Comparison of ENCODE assay signal across 32 cellular contexts in the genomic region with DNA sequence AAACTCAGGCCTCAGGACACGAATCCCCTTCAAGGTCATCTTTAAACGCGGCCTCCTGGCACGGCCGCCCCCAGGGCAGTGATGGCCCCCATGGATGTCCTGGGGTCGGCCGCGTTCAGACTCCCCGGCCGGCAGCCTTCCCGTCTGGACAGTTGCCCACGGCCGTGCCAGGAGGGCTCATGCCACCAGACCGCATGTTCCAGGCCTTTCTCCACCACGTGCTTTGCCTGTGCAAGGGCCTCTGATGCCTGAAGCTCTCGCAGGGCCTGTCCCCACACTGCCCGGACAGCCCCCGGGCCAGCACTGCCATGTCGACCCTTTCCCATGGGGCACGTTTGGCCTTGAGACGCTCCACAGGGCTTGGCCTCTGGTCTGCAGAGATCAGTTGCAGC.
"Had no signal": no experiment of that assay in that cellular context is flagged by ENCODE, and none has a peak within 500 bp of the region (broad histone marks: within the 10 kb centered on the region; RNA-seq: fewer than 3 reads in every experiment).

No MANE protein-coding gene starts in this region.

- ATAC-seq: activated CD4-positive, alpha-beta T cell treated with anti-CD3 and anti-CD28 coated beads for 36 hours; activated CD8-positive, alpha-beta memory T cell treated with anti-CD3 and anti-CD28 coated beads, Interleukin-2, amount 10 ng/mL, durations not matched to agents 7 days and 5 days; activated CD8-positive, alpha-beta T cell treated with anti-CD3 and anti-CD28 coated beads, Interleukin-2, amount 10 ng/mL, durations not matched to agents 7 days and 5 days; activated naive CD8-positive, alpha-beta T cell treated with anti-CD3 and anti-CD28 coated beads, Interleukin-2, amount 50 U/mL, for 24 hours; body of pancreas; gastroesophageal sphincter had no signal

- FAIRE-seq: endometrium, endothelial cell of umbilical vein had no signal

- H3K4me1 Mint-ChIP-seq: activated CD4-positive, alpha-beta T cell treated with anti-CD3 and anti-CD28 coated beads, Interleukin-2, amount 10 ng/mL, durations not matched to agents 24 days and 14 days; activated CD8-positive, alpha-beta memory T cell treated with anti-CD3 and anti-CD28 coated beads, Interleukin-2, amount 10 ng/mL, durations not matched to agents 7 days and 5 days had no signal

- DNase-seq: activated CD4-positive, alpha-beta memory T cell treated with anti-CD3 and anti-CD28 coated beads for 36 hours; activated CD4-positive, alpha-beta T cell treated with anti-CD3 and anti-CD28 coated beads for 36 hours; activated CD4-positive, alpha-beta T cell treated with anti-CD3 and anti-CD28 coated beads, Interleukin-2, amount 10 ng/mL, durations not matched to agents 24 days and 14 days; activated CD4-positive, CD25-positive, alpha-beta regulatory T cell; activated CD4-positive, CD25-positive, alpha-beta regulatory T cell treated with anti-CD3 and anti-CD28 coated beads, Interleukin-2, amount 50 U/mL, for 72 hours; activated CD8-positive, alpha-beta memory T cell treated with anti-CD3 and anti-CD28 coated beads, Interleukin-2, amount 10 ng/mL, durations not matched to agents 7 days and 5 days; activated CD8-positive, alpha-beta memory T cell treated with anti-CD3 and anti-CD28 coated beads, Interleukin-2, amount 50 U/mL, for 4 hours; activated CD8-positive, alpha-beta T cell treated with anti-CD3 and anti-CD28 coated beads, Interleukin-2, amount 10 ng/mL, durations not matched to agents 7 days and 5 days; activated effector memory CD4-positive, alpha-beta T cell treated with anti-CD3 and anti-CD28 coated beads, Interleukin-2, amount 50 U/mL, for 16 hours; activated naive CD4-positive, alpha-beta T cell treated with anti-CD3 and anti-CD28 coated beads for 36 hours; activated naive CD8-positive, alpha-beta T cell treated with anti-CD3 and anti-CD28 coated beads for 36 hours; activated naive CD8-positive, alpha-beta T cell treated with anti-CD3 and anti-CD28 coated beads, Interleukin-2, amount 50 U/mL, for 24 hours; activated T-cell treated with anti-CD3 and anti-CD28 coated beads, Interleukin-2, amount 50 U/mL, for 1 hour; activated T-cell treated with anti-CD3 and anti-CD28 coated beads, Interleukin-2, amount 50 U/mL, for 48 hours; amygdala; aorta; body of pancreas; central memory CD4-positive, alpha-beta T cell; cerebellar nuclear complex; colonic mucosa; effector CD8-positive, alpha-beta T cell; esophagus squamous epithelium; foreskin melanocyte; T-helper 2 cell had no signal

- H3K4me1 ChIP-seq: adrenal gland, body of pancreas, colonic mucosa had no signal

- H3K4me3 Mint-ChIP-seq: activated CD4-positive, alpha-beta memory T cell treated with anti-CD3 and anti-CD28 coated beads for 36 hours; activated CD4-positive, alpha-beta T cell treated with anti-CD3 and anti-CD28 coated beads for 36 hours; activated CD4-positive, alpha-beta T cell treated with anti-CD3 and anti-CD28 coated beads, Interleukin-2, amount 10 ng/mL, durations not matched to agents 24 days and 14 days; activated CD8-positive, alpha-beta memory T cell treated with anti-CD3 and anti-CD28 coated beads, Interleukin-2, amount 10 ng/mL, durations not matched to agents 7 days and 5 days; activated CD8-positive, alpha-beta T cell treated with anti-CD3 and anti-CD28 coated beads, Interleukin-2, amount 10 ng/mL, durations not matched to agents 7 days and 5 days; activated naive CD4-positive, alpha-beta T cell treated with anti-CD3 and anti-CD28 coated beads for 36 hours; activated naive CD4-positive, alpha-beta T cell treated with anti-CD3 and anti-CD28 coated beads, Interleukin-2, amount 50 U/mL, for 24 hours; activated naive CD8-positive, alpha-beta T cell treated with anti-CD3 and anti-CD28 coated beads for 36 hours; activated naive CD8-positive, alpha-beta T cell treated with anti-CD3 and anti-CD28 coated beads, Interleukin-2, amount 50 U/mL, for 24 hours; activated T-helper 1 cell treated with anti-CD3 and anti-CD28 coated beads, Interleukin-12 subunit alpha, Interleukin-12 subunit beta, Interleukin-2, Interleukin-4 antibody, amounts not matched to agents 30 ng/mL and 10 ng/mL and 1 ng/mL, durations not matched to agents 14 hours and 24 hours and 36 hours had no signal

- H3K9me3 ChIP-seq: adrenal gland, body of pancreas, colonic mucosa, esophagus squamous epithelium, gastroesophageal sphincter had no signal

- H3K4me3 ChIP-seq: adrenal gland, body of pancreas, colonic mucosa, esophagus squamous epithelium, gastroesophageal sphincter had no signal

- H3K27ac Mint-ChIP-seq: activated CD4-positive, alpha-beta memory T cell treated with anti-CD3 and anti-CD28 coated beads for 36 hours; activated CD4-positive, alpha-beta T cell treated with anti-CD3 and anti-CD28 coated beads for 36 hours; activated CD4-positive, alpha-beta T cell treated with anti-CD3 and anti-CD28 coated beads, Interleukin-2, amount 10 ng/mL, durations not matched to agents 24 days and 14 days; activated CD8-positive, alpha-beta memory T cell treated with anti-CD3 and anti-CD28 coated beads, Interleukin-2, amount 10 ng/mL, durations not matched to agents 7 days and 5 days; activated CD8-positive, alpha-beta T cell treated with anti-CD3 and anti-CD28 coated beads, Interleukin-2, amount 10 ng/mL, durations not matched to agents 7 days and 5 days; activated naive CD4-positive, alpha-beta T cell treated with anti-CD3 and anti-CD28 coated beads for 36 hours; activated naive CD4-positive, alpha-beta T cell treated with anti-CD3 and anti-CD28 coated beads, Interleukin-2, amount 50 U/mL, for 24 hours; activated naive CD8-positive, alpha-beta T cell treated with anti-CD3 and anti-CD28 coated beads for 36 hours; activated naive CD8-positive, alpha-beta T cell treated with anti-CD3 and anti-CD28 coated beads, Interleukin-2, amount 50 U/mL, for 24 hours; activated T-helper 1 cell treated with anti-CD3 and anti-CD28 coated beads, Interleukin-12 subunit alpha, Interleukin-12 subunit beta, Interleukin-2, Interleukin-4 antibody, amounts not matched to agents 30 ng/mL and 10 ng/mL and 1 ng/mL, durations not matched to agents 14 hours and 24 hours and 36 hours; activated T-helper 2 cell treated with anti-CD3 and anti-CD28 coated beads, Interferon-gamma antibody, Interleukin-2, Interleukin-4, amounts not matched to agents 10 μg/mL and 5 μg/mL and 100 μg/mL, durations not matched to agents 14 hours and 24 hours and 36 hours had no signal

- H3K27me3 Mint-ChIP-seq: activated CD4-positive, alpha-beta T cell treated with anti-CD3 and anti-CD28 coated beads, Interleukin-2, amount 10 ng/mL, durations not matched to agents 24 days and 14 days; activated CD8-positive, alpha-beta memory T cell treated with anti-CD3 and anti-CD28 coated beads, Interleukin-2, amount 10 ng/mL, durations not matched to agents 7 days and 5 days; activated naive CD4-positive, alpha-beta T cell treated with anti-CD3 and anti-CD28 coated beads, Interleukin-2, amount 50 U/mL, for 24 hours had no signal

- H3K27ac ChIP-seq: adrenal gland, body of pancreas, colonic mucosa, epithelial cell of prostate, esophagus squamous epithelium, gastroesophageal sphincter had no signal

- H3K36me3 Mint-ChIP-seq: activated CD4-positive, alpha-beta memory T cell treated with anti-CD3 and anti-CD28 coated beads for 36 hours; activated CD8-positive, alpha-beta memory T cell treated with anti-CD3 and anti-CD28 coated beads, Interleukin-2, amount 10 ng/mL, durations not matched to agents 7 days and 5 days; activated naive CD4-positive, alpha-beta T cell treated with anti-CD3 and anti-CD28 coated beads, Interleukin-2, amount 50 U/mL, for 24 hours; activated naive CD8-positive, alpha-beta T cell treated with anti-CD3 and anti-CD28 coated beads for 36 hours had no signal

- H3K36me3 ChIP-seq: adrenal gland, colonic mucosa, esophagus squamous epithelium, gastroesophageal sphincter had no signal

- H3K9me3 Mint-ChIP-seq: activated CD4-positive, alpha-beta memory T cell treated with anti-CD3 and anti-CD28 coated beads for 36 hours; activated CD4-positive, alpha-beta T cell treated with anti-CD3 and anti-CD28 coated beads, Interleukin-2, amount 10 ng/mL, durations not matched to agents 24 days and 14 days; activated naive CD4-positive, alpha-beta T cell treated with anti-CD3 and anti-CD28 coated beads for 36 hours; activated naive CD4-positive, alpha-beta T cell treated with anti-CD3 and anti-CD28 coated beads, Interleukin-2, amount 50 U/mL, for 24 hours; activated naive CD8-positive, alpha-beta T cell treated with anti-CD3 and anti-CD28 coated beads for 36 hours; activated naive CD8-positive, alpha-beta T cell treated with anti-CD3 and anti-CD28 coated beads, Interleukin-2, amount 50 U/mL, for 24 hours; activated T-helper 1 cell treated with anti-CD3 and anti-CD28 coated beads, Interleukin-12 subunit alpha, Interleukin-12 subunit beta, Interleukin-2, Interleukin-4 antibody, amounts not matched to agents 30 ng/mL and 10 ng/mL and 1 ng/mL, durations not matched to agents 14 hours and 24 hours and 36 hours; activated T-helper 2 cell treated with anti-CD3 and anti-CD28 coated beads, Interferon-gamma antibody, Interleukin-2, Interleukin-4, amounts not matched to agents 10 μg/mL and 5 μg/mL and 100 μg/mL, durations not matched to agents 14 hours and 24 hours and 36 hours had no signal
